8 cellular contexts compared by ENCODE assay signal in genomic region chr2:171627412-171627811, GRCh38.
"Had no signal": no experiment of that assay in that cellular context is flagged by ENCODE, and none has a peak within 500 bp of the region (broad histone marks: within the 10 kb centered on the region; RNA-seq: fewer than 3 reads in every experiment).

No MANE protein-coding gene starts in this region.

- H3K27ac Mint-ChIP-seq: GM23338, IgD-negative memory B cell had no signal

- H3K27ac ChIP-seq: HL-60 had no signal

- ATAC-seq: GM23338, HCT116, HepG2 had no signal

- H2AFZ ChIP-seq: GM23338 had no signal

- H3K4me1 Mint-ChIP-seq: GM23338, IgD-negative memory B cell had no signal

- H3K4me3 ChIP-seq: GM23338, HAP-1 had no signal

- H3K4me1 ChIP-seq: HAP-1 had no signal

- DNase-seq: H7, KBM-7 had no signal

- H3K36me3 ChIP-seq: HAP-1 had no signal

- H3K4me3 Mint-ChIP-seq: GM23338, IgD-negative memory B cell had no signal

- H3K4me2 ChIP-seq: GM23338 had no signal
